In genomic region chr18:36101943-36102342, GRCh38 we compare ENCODE assay signal across 18 cellular contexts. TPM values are rescaled to one million over a fixed set of nuclear protein-coding genes. Genes with fewer than 3 reads are reported as not detected.
A peak's percentile ranks its signal among the peaks of the same experiment; 100 is the strongest.
DNase-seq lines count a peak whose midpoint lies in the region; FAIRE-seq and TF ChIP-seq lines count a peak whose summit lies in the region.
"Had no signal": no experiment of that assay in that cellular context is flagged by ENCODE, and none has a peak within 500 bp of the region (broad histone marks: within the 10 kb centered on the region; RNA-seq: fewer than 3 reads in every experiment).

No MANE protein-coding gene starts in this region.

- no peaks in the 10 kb centered on the region for H3K27me3 ChIP-seq in mammary epithelial cell (ENCODE audit: insufficient read depth, low read length)
- no peaks in the 10 kb centered on the region for H3K27me3 ChIP-seq in bronchial epithelial cell (ENCODE audit: control insufficient read depth, insufficient read depth, low read length)
- no peaks in the 10 kb centered on the region for H3K27me3 ChIP-seq in keratinocyte (ENCODE audit: control insufficient read depth, extremely low read depth, insufficient read depth, low read length)
- H3K27me3 ChIP-seq in small intestine (ENCODE audit: control insufficient read depth in 2 of 2, insufficient read depth in 2 of 2, low read length in 2 of 2): no peaks in the 10 kb centered on the region
- no peaks in the 10 kb centered on the region for H3K27me3 ChIP-seq in PC-9 (ENCODE audit: insufficient read depth, low read depth)
- H3K27me3 ChIP-seq: BLaER1 had no signal

- peaks cover 8% of the 10 kb centered on the region for H3K9me3 Mint-ChIP-seq in MCF 10A (ENCODE audit: unreplicated experiment)

- CTCF ChIA-PET in mammary epithelial cell (lab: Charles Lee; ENCODE audit: low non-redundant PET): no interaction called here
- CTCF ChIA-PET in MCF 10A (lab: Yijun Ruan, JAX): interaction anchor here (0.6 to 1.0 kb wide), 3 partner anchors 112 to 533 kb away, joined by 3 to 5 read pairs (median 3); no protein-coding TSS in a partner anchor
- CTCF ChIA-PET in PC-9 (lab: Charles Lee): no interaction called here

- peaks cover 9% of the 10 kb centered on the region for H3K4me1 ChIP-seq in mammary epithelial cell (ENCODE audit: insufficient read depth, low read length)
- no peaks in the 10 kb centered on the region for H3K4me1 ChIP-seq in keratinocyte (ENCODE audit: control insufficient read depth, extremely low read depth, insufficient read depth, low read length)
- H3K4me1 ChIP-seq in small intestine (ENCODE audit: control insufficient read depth in 2 of 2, insufficient read depth in 1 of 2, low read depth in 1 of 2, low read length in 1 of 2): no peaks in the 10 kb centered on the region
- no peaks in the 10 kb centered on the region for H3K4me1 ChIP-seq in PC-9 (replicated peaks; ENCODE audit: insufficient read depth)
- H3K4me1 ChIP-seq: BLaER1 had no signal

- H3K36me3 ChIP-seq in mammary epithelial cell (ENCODE audit: insufficient read depth, low read length) (no peaks in the 10 kb centered on the region), bronchial epithelial cell (ENCODE audit: control insufficient read depth, insufficient read depth, low read length) (no peaks in the 10 kb centered on the region), keratinocyte (ENCODE audit: control insufficient read depth in 2 of 2, extremely low read depth in 1 of 2, insufficient read depth in 2 of 2, low read length in 2 of 2) (no peaks in the 10 kb centered on the region), small intestine (ENCODE audit: control insufficient read depth in 2 of 2, insufficient read depth in 2 of 2, low read length in 2 of 2) (no peaks in the 10 kb centered on the region), PC-9 (ENCODE audit: low read depth) (no peaks in the 10 kb centered on the region)
- H3K36me3 ChIP-seq: HAP-1 had no signal

- H2AFZ ChIP-seq in mammary epithelial cell (ENCODE audit: low read depth, low read length): peak overlapping the region; percentile 77
- no peak overlapping the region for H2AFZ ChIP-seq in keratinocyte (ENCODE audit: control insufficient read depth, low read length)
- H2AFZ ChIP-seq in PC-9: no peak overlapping the region

- no peaks in the 10 kb centered on the region for H3K4me1 Mint-ChIP-seq in MCF 10A (ENCODE audit: insufficient read depth, unreplicated experiment)
- H3K4me1 Mint-ChIP-seq: CD14-positive monocyte had no signal

- H3K27ac Mint-ChIP-seq in MCF 10A (ENCODE audit: low read depth, unreplicated experiment): no peak overlapping the region
- H3K27ac Mint-ChIP-seq: CD4-positive, alpha-beta memory T cell had no signal

- no peaks in the 10 kb centered on the region for H3K36me3 Mint-ChIP-seq in MCF 10A (ENCODE audit: insufficient read depth, unreplicated experiment)
- H3K36me3 Mint-ChIP-seq: CD14-positive monocyte; CD4-positive, alpha-beta memory T cell had no signal

- no peaks in the 10 kb centered on the region for H3K9me2 ChIP-seq in PC-9 (ENCODE audit: insufficient read depth)

- H3K27me3 Mint-ChIP-seq in MCF 10A (ENCODE audit: insufficient read depth, unreplicated experiment): no peaks in the 10 kb centered on the region

- no peak for FAIRE-seq in bronchial epithelial cell (lab: Jason Lieb, UNC)
- no peak for FAIRE-seq in keratinocyte (lab: Jason Lieb, UNC)
- no peak for FAIRE-seq in small intestine (lab: Jason Lieb, UNC)
- FAIRE-seq in frontal cortex (lab: Jason Lieb, UNC): no peak
- FAIRE-seq: GM12878, HTR-8/SVneo had no signal

- POLR2A ChIA-PET in MCF 10A (lab: Yijun Ruan, JAX) (no interaction called here), PC-9 (lab: Charles Lee; ENCODE audit: unreplicated experiment) (no interaction called here)

- H3K4me3 ChIP-seq in mammary epithelial cell (replicated peaks in 1 of 3; ENCODE audit: insufficient read depth in 1 of 3, low read depth in 2 of 3, low read length in 3 of 3) (no peak overlapping the region), bronchial epithelial cell (ENCODE audit: low read depth, low read length) (no peak overlapping the region), keratinocyte (ENCODE audit: control insufficient read depth in 2 of 3, extremely low read depth in 1 of 3, insufficient read depth in 2 of 3, low read depth in 1 of 3, low read length in 3 of 3) (no peak overlapping the region), small intestine (ENCODE audit: low read depth in 1 of 2, low read length in 2 of 2) (no peak overlapping the region), PC-9 (no peak overlapping the region)
- H3K4me3 ChIP-seq: BLaER1, GM12878, HAP-1 had no signal

- H3K9me3 ChIP-seq in mammary epithelial cell (replicated peaks; ENCODE audit: insufficient read depth, low read length): no peaks in the 10 kb centered on the region
- H3K9me3 ChIP-seq in keratinocyte (ENCODE audit: control insufficient read depth, low read depth, low read length): no peaks in the 10 kb centered on the region
- no peaks in the 10 kb centered on the region for H3K9me3 ChIP-seq in small intestine (ENCODE audit: control insufficient read depth, low read depth)
- no peaks in the 10 kb centered on the region for H3K9me3 ChIP-seq in PC-9 (ENCODE audit: insufficient read depth, low read depth)

- peak in 1 of 2 donors; percentile 5 for TF ChIP-seq CTCF in mammary epithelial cell (conservative IDR thresholded peaks at IDR 0.05 in 1 of 2, IDR thresholded peaks at IDR 0.05 in 1 of 2; ENCODE audit: extremely low read depth in 1 of 2, insufficient read depth in 1 of 2, low read depth in 1 of 2, low read length in 2 of 2)
- TF ChIP-seq CTCF in MCF 10A (IDR thresholded peaks at IDR 0.05; ENCODE audit: unreplicated experiment): no peak
- no peak for TF ChIP-seq CTCF in bronchial epithelial cell (IDR thresholded peaks at IDR 0.05; ENCODE audit: insufficient read depth, low read length, severe bottlenecking)
- no peak for TF ChIP-seq CTCF in keratinocyte (optimal IDR thresholded peaks at IDR 0.05 in 1 of 3, IDR thresholded peaks at IDR 0.05 in 1 of 3, conservative IDR thresholded peaks at IDR 0.05 in 1 of 3; ENCODE audit: extremely low read depth in 1 of 3, insufficient read depth in 2 of 3, low read length in 3 of 3)
- TF ChIP-seq CTCF in PC-9 (conservative IDR thresholded peaks at IDR 0.05): no peak

- BruUV-seq in mammary epithelial cell (replicated peaks; lab: Mats Ljungman, UMichigan): no TSS peak
- BruUV-seq in MCF 10A (replicated peaks; lab: Mats Ljungman, UMichigan): no TSS peak
- no TSS peak for BruUV-seq in PC-9 (replicated peaks; lab: Mats Ljungman, UMichigan)

- in situ Hi-C loops in mammary epithelial cell (cut with MboI; ENCODE audit: low sequenced_read_pairs in 2 of 2): loop anchor here in 1 of 2 donors (5.0 kb wide), 1 partner anchor 180 kb away; no protein-coding TSS in a partner anchor

- H3K27ac ChIP-seq in mammary epithelial cell (ENCODE audit: insufficient read depth, low read depth, low read length) (peak overlapping the region; percentile 11), keratinocyte (ENCODE audit: control insufficient read depth, insufficient read depth, low read length) (no peak overlapping the region), small intestine (ENCODE audit: low read depth in 1 of 2, low read length in 1 of 2) (no peak overlapping the region), PC-9 (no peak overlapping the region)
- H3K27ac ChIP-seq: BLaER1 had no signal

- no peaks in the 10 kb centered on the region for H4K20me1 ChIP-seq in mammary epithelial cell (ENCODE audit: insufficient read depth, low read length)
- H4K20me1 ChIP-seq in keratinocyte (ENCODE audit: control insufficient read depth, extremely low read depth, insufficient read depth, low read length): no peaks in the 10 kb centered on the region
- no peaks in the 10 kb centered on the region for H4K20me1 ChIP-seq in PC-9 (ENCODE audit: insufficient read depth)
- H4K20me1 ChIP-seq: BLaER1 had no signal

- H3K9me1 ChIP-seq in keratinocyte (ENCODE audit: control insufficient read depth, extremely low read depth, insufficient read depth, low read length): no peaks in the 10 kb centered on the region

- dilution Hi-C loops in mammary epithelial cell (cut with HindIII; ENCODE audit: low sequenced_read_pairs) (no loop called here), keratinocyte (cut with MboI; ENCODE audit: extremely low pct_ligation_motif_present, low sequenced_read_pairs) (no loop called here)

- H3K4me3 Mint-ChIP-seq in MCF 10A (ENCODE audit: unreplicated experiment): no peak overlapping the region
- H3K4me3 Mint-ChIP-seq: CD14-positive monocyte; CD4-positive, alpha-beta memory T cell had no signal

- DNase-seq in mammary epithelial cell (peak; percentile 75), MCF 10A (ENCODE audit: unreplicated experiment) (no peak), bronchial epithelial cell (ENCODE audit: low read depth) (peak; percentile 69), keratinocyte (ENCODE audit: low read depth, low spot score) (peak; percentile 40), small intestine (no peak), PC-9 (no peak), frontal cortex (ENCODE audit: low spot score in 2 of 2) (no peak), cerebellum (ENCODE audit: low spot score) (no peak)
- DNase-seq: 8988T; CD4-positive, alpha-beta memory T cell; DMS153; DND-41; EL had no signal

- intact Hi-C loops in mammary epithelial cell (cut with micrococcal nuclease) (no loop called here), MCF 10A (cut with micrococcal nuclease) (no loop called here), PC-9 (cut with micrococcal nuclease; ENCODE audit: unreplicated experiment) (no loop called here)

- no peaks in the 10 kb centered on the region for H3K79me2 ChIP-seq in mammary epithelial cell (ENCODE audit: insufficient read depth, low read length)
- no peaks in the 10 kb centered on the region for H3K79me2 ChIP-seq in keratinocyte (ENCODE audit: control insufficient read depth, insufficient read depth, low read length)
- no peaks in the 10 kb centered on the region for H3K79me2 ChIP-seq in PC-9 (ENCODE audit: low read depth)

- H3K4me2 ChIP-seq in mammary epithelial cell (ENCODE audit: insufficient read depth, low read depth, low read length) (no peak overlapping the region), keratinocyte (ENCODE audit: control insufficient read depth, extremely low read depth, insufficient read depth, low read depth, low read length) (no peak overlapping the region), PC-9 (no peak overlapping the region)
- H3K4me2 ChIP-seq: BLaER1 had no signal

- WGBS in mammary epithelial cell (ENCODE audit: low coverage, missing lambda C conversion rate): 13% methylated on average over 7 of the region's 7 CpGs
- 93 to 94% (median 93%) methylated on average over 7 of the region's 7 CpGs for WGBS in small intestine, 3 donors

- no peaks in the 10 kb centered on the region for H3F3A ChIP-seq in PC-9 (ENCODE audit: insufficient read depth, low read depth)

- no peak overlapping the region for H3K9ac ChIP-seq in mammary epithelial cell (ENCODE audit: insufficient read depth, low read length)
- no peak overlapping the region for H3K9ac ChIP-seq in keratinocyte (ENCODE audit: control insufficient read depth, extremely low read depth, insufficient read depth, low read length)
- H3K9ac ChIP-seq: BLaER1 had no signal

RNA-seq across cellular contexts. Expression of gene SLC39A6, which starts 27.2 kb away (rescaled TPM):
- total RNA-seq in mammary epithelial cell (100 to 1,000 TPM; 123 to 255 TPM), MCF 10A (2022) (49.7 and 53.5 TPM in 2 replicates), bronchial epithelial cell (152 and 218 TPM in 2 replicates), PC-9 (2021) (14.8 and 20.3 TPM in 2 replicates), frontal cortex (231 TPM), cerebellum (160 TPM)
- polyA plus RNA-seq in mammary epithelial cell (170 TPM), keratinocyte (114 to 207 TPM (median 145 TPM) in 3 replicates), small intestine (1 to 10 TPM in 2 of 3 donors, under 1 TPM in 1; 0.89 to 9.3 (median 1.9) TPM)
- polyA minus RNA-seq in mammary epithelial cell (87.8 TPM), keratinocyte (58.5 to 238 TPM (median 212 TPM) in 3 replicates)
- polyA plus RNA-seq in keratinocyte (2011; ENCODE audit: low read depth): 97.5 TPM
- polyA plus RNA-seq in keratinocyte (2011; cell fraction: cytosol; rRNA removed): 66.2 and 115 TPM in 2 replicates
- 199 and 201 TPM in 2 replicates for polyA plus RNA-seq in keratinocyte (2011; cell fraction: nucleus; rRNA removed)
- 69.5 and 191 TPM in 2 replicates for polyA plus RNA-seq in keratinocyte (2012; ENCODE audit: low replicate concordance)
- polyA minus RNA-seq in keratinocyte (2011; cell fraction: cytosol; rRNA and poly(A)+ RNA removed): 76.7 TPM
- 142 and 232 TPM in 2 replicates for polyA minus RNA-seq in keratinocyte (2011; cell fraction: nucleus; rRNA and poly(A)+ RNA removed)

RNA-seq across cellular contexts. Expression of gene ELP2, which starts 27.8 kb away (rescaled TPM):
- total RNA-seq in mammary epithelial cell: 10 to 100 TPM; 88.6 to 91.4 TPM
- 42.9 TPM for polyA plus RNA-seq in mammary epithelial cell
- polyA minus RNA-seq in mammary epithelial cell: 86.6 TPM
- total RNA-seq in MCF 10A (2022): 100 and 105 TPM in 2 replicates
- total RNA-seq in bronchial epithelial cell: 72.9 and 89.4 TPM in 2 replicates
- polyA plus RNA-seq in keratinocyte: 43.3 to 74.6 TPM (median 62.1 TPM) in 3 replicates
- polyA plus RNA-seq in keratinocyte (2011; ENCODE audit: low read depth): 444 TPM
- polyA plus RNA-seq in keratinocyte (2011; cell fraction: cytosol; rRNA removed): 29.0 and 41.3 TPM in 2 replicates
- 70.1 and 79.7 TPM in 2 replicates for polyA plus RNA-seq in keratinocyte (2011; cell fraction: nucleus; rRNA removed)
- polyA plus RNA-seq in keratinocyte (2012; ENCODE audit: low replicate concordance): 51.3 and 86.1 TPM in 2 replicates
- polyA minus RNA-seq in keratinocyte: 54.6 to 110 TPM (median 99.2 TPM) in 3 replicates
- 30.5 TPM for polyA minus RNA-seq in keratinocyte (2011; cell fraction: cytosol; rRNA and poly(A)+ RNA removed)
- polyA minus RNA-seq in keratinocyte (2011; cell fraction: nucleus; rRNA and poly(A)+ RNA removed): 64.4 and 108 TPM in 2 replicates
- 10 to 100 TPM; 30.2 to 32.7 (median 30.8) TPM for polyA plus RNA-seq in small intestine
- 54.2 and 68.3 TPM in 2 replicates for total RNA-seq in PC-9 (2021)
- total RNA-seq in frontal cortex: 143 TPM
- total RNA-seq in cerebellum: 134 TPM

RNA-seq across cellular contexts. Expression of gene RPRD1A, which starts 34.6 kb away (rescaled TPM):
- total RNA-seq in mammary epithelial cell (10 to 100 TPM; 66.5 to 74.0 TPM), MCF 10A (2022) (89.1 and 116 TPM in 2 replicates), bronchial epithelial cell (77.1 and 82.6 TPM in 2 replicates), PC-9 (2021) (29.2 and 34.2 TPM in 2 replicates), frontal cortex (143 TPM), cerebellum (108 TPM)
- polyA plus RNA-seq in mammary epithelial cell (27.3 TPM), keratinocyte (31.1 to 55.5 TPM (median 34.8 TPM) in 3 replicates), small intestine (10 to 100 TPM; 11.1 to 20.9 (median 17.9) TPM)
- polyA minus RNA-seq in mammary epithelial cell (17.3 TPM), keratinocyte (17.0 to 51.6 TPM (median 32.7 TPM) in 3 replicates)
- 43.0 TPM for polyA plus RNA-seq in keratinocyte (2011; ENCODE audit: low read depth)
- polyA plus RNA-seq in keratinocyte (2011; cell fraction: cytosol; rRNA removed): 26.4 and 44.4 TPM in 2 replicates
- 36.5 and 54.7 TPM in 2 replicates for polyA plus RNA-seq in keratinocyte (2011; cell fraction: nucleus; rRNA removed)
- polyA plus RNA-seq in keratinocyte (2012; ENCODE audit: low replicate concordance): 35.7 and 40.0 TPM in 2 replicates
- 63.3 TPM for polyA minus RNA-seq in keratinocyte (2011; cell fraction: cytosol; rRNA and poly(A)+ RNA removed)
- polyA minus RNA-seq in keratinocyte (2011; cell fraction: nucleus; rRNA and poly(A)+ RNA removed): 30.7 and 53.8 TPM in 2 replicates

Comparison
In these comparisons a context has a peak if more than half of its experiments do, and no peak if none do; other contexts are left out.
1. DNase-seq: peak in mammary epithelial cell (single experiment), bronchial epithelial cell (single experiment) and keratinocyte (single experiment); none in MCF 10A (single experiment), small intestine (single experiment), PC-9 (0 of 2), frontal cortex (0 of 2) and cerebellum (single experiment).